In the genomic region with DNA sequence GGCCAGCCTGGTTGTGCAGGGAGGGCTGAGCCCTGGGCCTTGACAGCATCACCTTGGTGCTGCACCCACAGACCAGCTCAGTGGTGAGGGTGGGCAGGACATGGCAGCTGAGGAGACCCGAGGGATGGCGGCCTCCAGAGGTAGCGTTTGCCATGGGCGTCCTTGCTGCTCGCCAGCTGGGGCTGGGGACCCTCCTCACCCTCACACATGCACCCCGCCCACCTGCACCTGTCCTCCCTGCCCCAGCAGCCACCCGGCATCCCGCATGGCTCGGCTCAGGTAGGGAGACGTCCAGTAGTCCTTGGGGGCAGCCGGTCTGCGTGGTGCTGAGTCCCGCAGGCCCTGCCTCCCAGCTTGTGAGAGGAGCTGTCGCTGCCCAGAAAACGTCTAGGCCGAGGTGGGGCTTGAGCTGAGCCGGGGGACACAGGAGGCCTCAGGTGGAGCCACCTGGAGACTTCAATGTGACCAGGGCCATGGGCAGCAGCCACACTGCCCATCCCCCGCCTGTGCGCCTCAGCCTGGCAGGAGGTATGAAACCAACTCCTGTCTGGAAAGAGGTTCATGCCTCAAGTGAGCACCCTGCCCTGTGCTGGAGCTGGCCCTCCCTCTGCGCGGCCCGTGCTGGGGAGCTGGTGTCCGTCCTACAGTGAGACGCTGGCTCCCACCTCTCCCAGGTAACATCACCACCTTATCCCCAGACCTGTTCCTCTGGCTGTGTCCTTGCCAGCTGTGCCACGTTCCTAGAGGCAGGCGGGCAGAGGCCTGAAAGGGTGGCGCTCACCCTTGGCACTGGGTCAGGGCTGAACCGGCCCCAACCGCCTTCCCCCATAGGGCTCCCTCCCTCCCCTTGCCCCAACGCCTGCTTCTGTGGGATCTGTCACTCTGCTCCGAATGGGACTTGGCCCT, we compare ENCODE assay signal across 24 cellular contexts. TPM values are rescaled to one million over a fixed set of nuclear protein-coding genes. Genes with fewer than 3 reads are reported as not detected.
DNase-seq lines count a peak whose midpoint lies in the region; ATAC-seq, FAIRE-seq and TF ChIP-seq lines count a peak whose summit lies in the region.
"Had no signal": no experiment of that assay in that cellular context is flagged by ENCODE, and none has a peak within 500 bp of the region (broad histone marks: within the 10 kb centered on the region; RNA-seq: fewer than 3 reads in every experiment).

No MANE protein-coding gene starts in this region.

- DNase-seq in HT-29 (ENCODE audit: low spot score), result peak; percentile 84
- peak; percentile 75 to 96 (median 90) for DNase-seq in body of pancreas
- DNase-seq in lower lobe of right lung, result peak; percentile 65
- no peak for DNase-seq in HPDE6-E6E7 (ENCODE audit: extremely low spot score)
- DNase-seq in GM12891 (ENCODE audit: insufficient read length, low spot score), result no peak
- no peak for DNase-seq in SK-N-SH
- DNase-seq: activated CD4-positive, alpha-beta memory T cell treated with anti-CD3 and anti-CD28 coated beads for 36 hours; activated naive CD4-positive, alpha-beta T cell treated with anti-CD3 and anti-CD28 coated beads, Interleukin-2, amount 50 U/mL, for 16 hours; Caco-2; cortex of kidney; foreskin melanocyte; GDM1; hypothalamus; MM.1S; NCI-H1694; NCI-H446 treated with DMSO at 0.1 percent for 48 hours; SHP77 treated with DMSO at 0.1 percent for 48 hours; stimulated activated CD4-positive, alpha-beta T cell treated with anti-CD3 and anti-CD28 coated beads, Interleukin-1b, Interleukin-23, amount 100 ng/mL, for 48 hours; stimulated activated naive CD8-positive, alpha-beta T cell treated with anti-CD3 and anti-CD28 coated beads, Interleukin-15, amount 100 ng/mL, for 72 hours had no signal

- H3K4me2 ChIP-seq in SK-N-SH, result no peak overlapping the region

- FAIRE-seq in GM12891 (lab: Jason Lieb, UNC), result no peak
- FAIRE-seq: GM12892, keratinocyte, urothelium cell line had no signal

- peaks cover 44% of the 10 kb centered on the region for H3K4me1 ChIP-seq in body of pancreas
- H3K4me1 ChIP-seq in lower lobe of right lung, result peaks cover 32% of the 10 kb centered on the region
- H3K4me1 ChIP-seq in SK-N-SH (ENCODE audit: control insufficient read depth in 1 of 2, insufficient read depth in 2 of 2, low read depth in 1 of 2, low read length in 1 of 2), result peaks cover 0 to 23% of the 10 kb centered on the region in 2 experiments; a peak in 2 of 4 replicates

- no peak for TF ChIP-seq CTCF in 22Rv1 (IDR thresholded peaks at IDR 0.05)
- TF ChIP-seq CTCF in body of pancreas (IDR thresholded peaks at IDR 0.05), result no peak
- no peak for TF ChIP-seq CTCF in lower lobe of right lung (IDR thresholded peaks at IDR 0.05)
- no peak for TF ChIP-seq CTCF in SK-N-SH (IDR thresholded peaks at IDR 0.05)

- no peaks in the 10 kb centered on the region for H3K27me3 ChIP-seq in body of pancreas
- H3K27me3 ChIP-seq in lower lobe of right lung (ENCODE audit: low read depth), result peaks cover 19% of the 10 kb centered on the region
- no peaks in the 10 kb centered on the region for H3K27me3 ChIP-seq in SK-N-SH (ENCODE audit: insufficient read depth)

- TF ChIP-seq EP300 in SK-N-SH (IDR thresholded peaks at IDR 0.05; ENCODE audit: borderline replicate concordance in 1 of 2, low read depth in 1 of 2, low read length in 1 of 2), result no peak

- intact Hi-C loops in body of pancreas (cut with DNase I) (no loop called here), lower lobe of right lung (cut with DNase I) (no loop called here)

- H2AFZ ChIP-seq in SK-N-SH (ENCODE audit: low read depth), result no peak overlapping the region

- no peaks in the 10 kb centered on the region for H4K20me1 ChIP-seq in SK-N-SH (ENCODE audit: insufficient read depth)

- CTCF ChIA-PET in SK-N-SH (lab: Yijun Ruan, JAX), result interaction anchor here (1.2 kb wide), 1 partner anchor 12 kb away, joined by 3 read pairs; a partner anchor contains a TSS

- TF ChIP-seq POLR2A in body of pancreas (IDR thresholded peaks at IDR 0.05) (peak in 1 of 3 donors; percentile 42), GM12891 (IDR thresholded peaks at IDR 0.05; ENCODE audit: low read depth, low read length) (no peak)

- H3K79me2 ChIP-seq in SK-N-SH (ENCODE audit: insufficient read depth), result peaks cover 14% of the 10 kb centered on the region

- 19 to 46% methylated on average over 14 to 25 of the region's 31 CpGs for WGBS in body of pancreas, 2 donors
- 88% methylated on average over 13 of the region's 31 CpGs for WGBS in SK-N-SH (ENCODE audit: low lambda C conversion rate)

- H3K36me3 ChIP-seq in body of pancreas (replicated peaks in 1 of 2; ENCODE audit: insufficient read depth in 1 of 2, low read depth in 2 of 2), result no peaks in the 10 kb centered on the region
- H3K36me3 ChIP-seq in lower lobe of right lung, result no peaks in the 10 kb centered on the region
- no peaks in the 10 kb centered on the region for H3K36me3 ChIP-seq in SK-N-SH (replicated peaks in 1 of 2; ENCODE audit: control insufficient read depth in 1 of 2, insufficient read depth in 2 of 2, low read length in 1 of 2)

- no peaks in the 10 kb centered on the region for H3K9me2 ChIP-seq in SK-N-SH

- no peak overlapping the region for H3K9ac ChIP-seq in SK-N-SH

- H3K4me3 ChIP-seq in body of pancreas (no peak overlapping the region), lower lobe of right lung (no peak overlapping the region), SK-N-SH (ENCODE audit: low read depth in 2 of 2, low read length in 1 of 2) (no peak overlapping the region)

- no peaks in the 10 kb centered on the region for H3K9me3 ChIP-seq in body of pancreas
- no peaks in the 10 kb centered on the region for H3K9me3 ChIP-seq in lower lobe of right lung
- no peaks in the 10 kb centered on the region for H3K9me3 ChIP-seq in SK-N-SH
- H3K9me3 ChIP-seq: Caco-2 had no signal

- H3K27ac ChIP-seq in 22Rv1 (peak overlapping the region; percentile 13; the same call in 1 of the 2 replicates), body of pancreas (peak overlapping the region; percentile 67 to 77 (median 72)), lower lobe of right lung (no peak overlapping the region), SK-N-SH (ENCODE audit: low read depth in 2 of 2, low read length in 1 of 2) (no peak overlapping the region)

- no peak for TF ChIP-seq RAD21 in SK-N-SH (IDR thresholded peaks at IDR 0.05; ENCODE audit: low read length)

- H3F3A ChIP-seq in SK-N-SH (replicated peaks; ENCODE audit: insufficient read depth), result no peaks in the 10 kb centered on the region

- POLR2A ChIA-PET in SK-N-SH (lab: Yijun Ruan, JAX), result no interaction called here

- ATAC-seq in body of pancreas (peak; percentile 54), lower lobe of right lung (peak in 1 of 2 donors; percentile 6), GM18517 (IDR thresholded peaks at IDR 0.05; ENCODE audit: unreplicated experiment) (no peak)
- ATAC-seq: stimulated activated naive CD8-positive, alpha-beta T cell treated with anti-CD3 and anti-CD28 coated beads, Interleukin-15, amount 100 ng/mL, for 72 hours had no signal

TF ChIP-seq in GM12891, 5 proteins besides CTCF, POLR2A, EP300 and RAD21:
- TF ChIP-seq SPI1 (IDR thresholded peaks at IDR 0.05; ENCODE audit: low read depth, low read length), result no peak
- TF ChIP-seq POLR2AphosphoS5 (IDR thresholded peaks at IDR 0.05; ENCODE audit: low read depth, low read length), result no peak
- no peak for TF ChIP-seq PAX5 (IDR thresholded peaks at IDR 0.05; ENCODE audit: insufficient read depth, low read length, severe bottlenecking)
- no peak for TF ChIP-seq TAF1 (IDR thresholded peaks at IDR 0.05; ENCODE audit: low read depth, low read length)
- no peak for TF ChIP-seq POU2F2 (IDR thresholded peaks at IDR 0.05; ENCODE audit: low read depth, low read length)

TF ChIP-seq in SK-N-SH, 30 proteins besides CTCF, POLR2A, EP300 and RAD21:
- TF ChIP-seq, protein P1, sequence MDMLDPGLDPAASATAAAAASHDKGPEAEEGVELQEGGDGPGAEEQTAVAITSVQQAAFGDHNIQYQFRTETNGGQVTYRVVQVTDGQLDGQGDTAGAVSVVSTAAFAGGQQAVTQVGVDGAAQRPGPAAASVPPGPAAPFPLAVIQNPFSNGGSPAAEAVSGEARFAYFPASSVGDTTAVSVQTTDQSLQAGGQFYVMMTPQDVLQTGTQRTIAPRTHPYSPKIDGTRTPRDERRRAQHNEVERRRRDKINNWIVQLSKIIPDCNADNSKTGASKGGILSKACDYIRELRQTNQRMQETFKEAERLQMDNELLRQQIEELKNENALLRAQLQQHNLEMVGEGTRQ (IDR thresholded peaks at IDR 0.05; ENCODE audit: borderline replicate concordance, low read depth, low read length), result no peak
- no peak for TF ChIP-seq TEAD4 (IDR thresholded peaks at IDR 0.05; ENCODE audit: borderline replicate concordance, insufficient read depth)
- no peak for TF ChIP-seq GATA2 (CRISPR knock-in tag; IDR thresholded peaks at IDR 0.05)
- TF ChIP-seq EZH2phosphoT487 (IDR thresholded peaks at IDR 0.05; ENCODE audit: borderline replicate concordance, low read depth), result no peak
- no peak for TF ChIP-seq NFIC (IDR thresholded peaks at IDR 0.05; ENCODE audit: borderline replicate concordance)
- TF ChIP-seq TAF1 (IDR thresholded peaks at IDR 0.05; ENCODE audit: borderline replicate concordance, low read depth, low read length), result no peak
- no peak for TF ChIP-seq MEF2A (IDR thresholded peaks at IDR 0.05; ENCODE audit: borderline replicate concordance, low read depth)
- no peak for TF ChIP-seq JUND (IDR thresholded peaks at IDR 0.05)
- TF ChIP-seq FOSL2 (IDR thresholded peaks at IDR 0.05; ENCODE audit: borderline replicate concordance, low read depth), result no peak
- no peak for TF ChIP-seq TCF12 (IDR thresholded peaks at IDR 0.05)
- TF ChIP-seq RFX5 (IDR thresholded peaks at IDR 0.05; ENCODE audit: low read length), result no peak

RNA-seq across cellular contexts. Expression of a gene that starts 3.3 kb away (rescaled TPM):
- total RNA-seq in HT-29 (2014; rRNA removed; shearing (Covaris generic)), result 75.2 and 82.3 TPM in 2 replicates
- 100 to 1,000 TPM in 1 of 2 donors, 10 to 100 TPM in 1; 82.8 to 110 TPM for total RNA-seq in body of pancreas
- total RNA-seq in lower lobe of right lung, result 43.7 TPM
- 53.0 TPM for polyA plus RNA-seq in GM12891 (2012; ENCODE audit: low read depth, missing spikeins)
- 36.7 and 50.6 TPM in 2 replicates for polyA plus RNA-seq in SK-N-SH (2012; rRNA removed)
- polyA plus RNA-seq in SK-N-SH (2012; cell fraction: cytosol; rRNA removed), result 16.1 and 28.8 TPM in 2 replicates
- 246 and 320 TPM in 2 replicates for polyA plus RNA-seq in SK-N-SH (2012; cell fraction: nucleus; rRNA removed)

RNA-seq across cellular contexts. Expression of a gene that starts 11.9 kb away (rescaled TPM):
- 1.1 and 1.4 TPM in 2 replicates for total RNA-seq in HT-29 (2014; rRNA removed; shearing (Covaris generic))
- total RNA-seq in body of pancreas (1 to 10 TPM in 1 of 2 donors, under 1 TPM in 1; 0.33 to 3.1 TPM), lower lobe of right lung (2.5 TPM)
- polyA plus RNA-seq in GM12891 (2012; ENCODE audit: low read depth, missing spikeins), result 0.67 TPM
- 1.3 and 2.4 TPM in 2 replicates for polyA plus RNA-seq in SK-N-SH (2012; rRNA removed)
- 1.5 and 2.4 TPM in 2 replicates for polyA plus RNA-seq in SK-N-SH (2012; cell fraction: cytosol; rRNA removed)
- 7.8 and 11.2 TPM in 2 replicates for polyA plus RNA-seq in SK-N-SH (2012; cell fraction: nucleus; rRNA removed)

RNA-seq across cellular contexts. Expression of a gene that starts 18.4 kb away (rescaled TPM):
- 65.3 and 79.4 TPM in 2 replicates for total RNA-seq in HT-29 (2014; rRNA removed; shearing (Covaris generic))
- total RNA-seq in body of pancreas (10 to 100 TPM; 23.6 to 57.4 TPM), lower lobe of right lung (18.7 TPM)
- 10.4 TPM for polyA plus RNA-seq in GM12891 (2012; ENCODE audit: low read depth, missing spikeins)
- polyA plus RNA-seq in SK-N-SH (2012; rRNA removed), result 23.3 and 26.7 TPM in 2 replicates
- 6.7 and 11.5 TPM in 2 replicates for polyA plus RNA-seq in SK-N-SH (2012; cell fraction: cytosol; rRNA removed)
- 121 and 176 TPM in 2 replicates for polyA plus RNA-seq in SK-N-SH (2012; cell fraction: nucleus; rRNA removed)

Comparison
In these comparisons a context has a peak if more than half of its experiments do, and no peak if none do; other contexts are left out.
1. H3K27ac ChIP-seq: peak in 22Rv1 (single experiment) and body of pancreas (4 of 4); none in lower lobe of right lung (single experiment) and SK-N-SH (0 of 2).
2. DNase-seq: peak in HT-29 (single experiment), body of pancreas (4 of 4) and lower lobe of right lung (single experiment); none in HPDE6-E6E7 (single experiment), GM12891 (single experiment) and SK-N-SH (single experiment).